30 cellular contexts compared by ENCODE assay signal in the genomic region with DNA sequence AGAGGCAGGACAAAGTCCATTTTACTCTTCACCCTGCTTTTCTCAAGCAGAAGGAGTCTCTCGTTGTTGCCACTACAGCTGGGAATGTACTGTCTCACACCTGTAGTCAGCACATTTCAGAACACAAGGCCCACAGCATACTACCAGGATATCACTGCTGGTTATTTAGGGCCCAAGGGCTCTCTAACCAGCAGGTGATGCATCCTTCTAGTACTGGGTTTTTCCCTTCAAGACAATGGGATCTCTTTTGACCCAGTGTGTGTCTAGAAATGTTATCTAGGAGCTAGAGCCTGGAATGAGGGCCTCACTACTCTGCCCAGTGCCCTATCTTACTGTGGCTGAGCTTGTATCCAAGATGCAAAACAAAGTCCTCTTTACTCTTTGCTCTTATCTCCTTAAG.
"Had no signal": no experiment of that assay in that cellular context is flagged by ENCODE, and none has a peak within 500 bp of the region (broad histone marks: within the 10 kb centered on the region; RNA-seq: fewer than 3 reads in every experiment).

No MANE protein-coding gene starts in this region.

- H3K27ac Mint-ChIP-seq: activated CD4-positive, alpha-beta T cell treated with anti-CD3 and anti-CD28 coated beads for 36 hours; activated CD4-positive, alpha-beta T cell treated with anti-CD3 and anti-CD28 coated beads, Interleukin-2, amount 10 ng/mL, durations not matched to agents 7 days and 5 days; activated naive CD4-positive, alpha-beta T cell treated with anti-CD3 and anti-CD28 coated beads for 36 hours; activated naive CD4-positive, alpha-beta T cell treated with anti-CD3 and anti-CD28 coated beads, Interleukin-2, amount 50 U/mL, for 72 hours; activated T-helper 1 cell treated with anti-CD3 and anti-CD28 coated beads, Interleukin-12 subunit alpha, Interleukin-12 subunit beta, Interleukin-2, Interleukin-4 antibody, amounts not matched to agents 30 ng/mL and 10 ng/mL and 1 ng/mL, durations not matched to agents 14 hours and 24 hours and 36 hours; T-helper 2 cell treated with Interferon-gamma antibody and Interleukin-4, amounts not matched to agents 5 μg/mL and 100 μg/mL, for 36 hours had no signal

- H3K9me3 ChIP-seq: adrenal gland, body of pancreas, breast epithelium had no signal

- H2AFZ ChIP-seq: PC-9 had no signal

- ATAC-seq: activated CD4-positive, alpha-beta T cell treated with anti-CD3 and anti-CD28 coated beads for 36 hours; activated CD4-positive, CD25-positive, alpha-beta regulatory T cell treated with anti-CD3 and anti-CD28 coated beads, Interleukin-2, amount 50 U/mL, for 24 hours; activated naive CD4-positive, alpha-beta T cell treated with anti-CD3 and anti-CD28 coated beads, Interleukin-2, amount 50 U/mL, for 72 hours; activated T-cell treated with anti-CD3 and anti-CD28 coated beads, Interleukin-2, amount 50 U/mL, for 4 hours; body of pancreas; Right ventricle myocardium inferior had no signal

- H3K27me3 ChIP-seq: adrenal gland, body of pancreas, breast epithelium had no signal

- H3K36me3 ChIP-seq: adrenal gland, breast epithelium had no signal

- H3K27ac ChIP-seq: adrenal gland, body of pancreas, breast epithelium, PC-9, RWPE1 had no signal

- H3K27me3 Mint-ChIP-seq: activated CD4-positive, alpha-beta T cell treated with anti-CD3 and anti-CD28 coated beads for 36 hours; activated CD4-positive, alpha-beta T cell treated with anti-CD3 and anti-CD28 coated beads, Interleukin-2, amount 10 ng/mL, durations not matched to agents 7 days and 5 days had no signal

- H3K9me3 Mint-ChIP-seq: activated CD4-positive, alpha-beta T cell treated with anti-CD3 and anti-CD28 coated beads, Interleukin-2, amount 10 ng/mL, durations not matched to agents 7 days and 5 days; T-helper 2 cell treated with Interferon-gamma antibody and Interleukin-4, amounts not matched to agents 5 μg/mL and 100 μg/mL, for 36 hours had no signal

- FAIRE-seq: astrocyte, RCC 7860, TTC549 had no signal

- H3K4me3 Mint-ChIP-seq: activated CD4-positive, alpha-beta T cell treated with anti-CD3 and anti-CD28 coated beads for 36 hours; activated CD4-positive, alpha-beta T cell treated with anti-CD3 and anti-CD28 coated beads, Interleukin-2, amount 10 ng/mL, durations not matched to agents 7 days and 5 days; activated naive CD4-positive, alpha-beta T cell treated with anti-CD3 and anti-CD28 coated beads for 36 hours; activated T-cell treated with anti-CD3 and anti-CD28 coated beads, Interleukin-2, amount 50 U/mL, for 4 hours; activated T-helper 1 cell treated with anti-CD3 and anti-CD28 coated beads, Interleukin-12 subunit alpha, Interleukin-12 subunit beta, Interleukin-2, Interleukin-4 antibody, amounts not matched to agents 30 ng/mL and 10 ng/mL and 1 ng/mL, durations not matched to agents 14 hours and 24 hours and 36 hours; T-helper 2 cell treated with Interferon-gamma antibody and Interleukin-4, amounts not matched to agents 5 μg/mL and 100 μg/mL, for 36 hours had no signal

- H3K36me3 Mint-ChIP-seq: activated naive CD4-positive, alpha-beta T cell treated with anti-CD3 and anti-CD28 coated beads, Interleukin-2, amount 50 U/mL, for 72 hours had no signal

- H3K4me3 ChIP-seq: adrenal gland, body of pancreas, breast epithelium, PC-9 had no signal

- H3K4me1 Mint-ChIP-seq: activated CD4-positive, alpha-beta T cell treated with anti-CD3 and anti-CD28 coated beads for 36 hours; activated CD4-positive, alpha-beta T cell treated with anti-CD3 and anti-CD28 coated beads, Interleukin-2, amount 10 ng/mL, durations not matched to agents 7 days and 5 days had no signal

- H3K4me1 ChIP-seq: adrenal gland, body of pancreas, breast epithelium had no signal

- DNase-seq: activated CD4-positive, alpha-beta T cell treated with anti-CD3 and anti-CD28 coated beads for 36 hours; activated CD4-positive, alpha-beta T cell treated with anti-CD3 and anti-CD28 coated beads, Interleukin-2, amount 10 ng/mL, durations not matched to agents 7 days and 5 days; activated CD4-positive, alpha-beta T cell treated with anti-CD3 and anti-CD28 coated beads, Interleukin-2, amount 50 U/mL, for 48 hours; activated CD8-positive, alpha-beta memory T cell treated with anti-CD3 and anti-CD28 coated beads, Interleukin-2, amount 50 U/mL, for 4 hours; activated gamma-delta T cell treated with Interleukin-2 at 50 U/mL for 16 hours; activated naive CD4-positive, alpha-beta T cell treated with anti-CD3 and anti-CD28 coated beads for 36 hours; activated T-cell treated with anti-CD3 and anti-CD28 coated beads for 4 hours; activated T-cell treated with anti-CD3 and anti-CD28 coated beads, Interleukin-2, amount 50 U/mL, for 4 hours; adrenal gland; body of pancreas; NCI-H1105; NCI-H1417 treated with DMSO at 0.1 percent for 48 hours; NCI-H187 treated with DMSO at 0.1 percent for 48 hours; NCI-H2081; NCI-H226; NCI-H446 treated with DMSO at 0.1 percent for 48 hours; NCI-H524; NK-92 treated with Interleukin-12 subunit alpha and Interleukin-12 subunit beta, amount 100 ng/mL, for 24 hours; PC-9; SW 1271 had no signal

- H3K4me2 ChIP-seq: PC-9 had no signal
